ENCODE assay signal across 12 cellular contexts in the genomic region with DNA sequence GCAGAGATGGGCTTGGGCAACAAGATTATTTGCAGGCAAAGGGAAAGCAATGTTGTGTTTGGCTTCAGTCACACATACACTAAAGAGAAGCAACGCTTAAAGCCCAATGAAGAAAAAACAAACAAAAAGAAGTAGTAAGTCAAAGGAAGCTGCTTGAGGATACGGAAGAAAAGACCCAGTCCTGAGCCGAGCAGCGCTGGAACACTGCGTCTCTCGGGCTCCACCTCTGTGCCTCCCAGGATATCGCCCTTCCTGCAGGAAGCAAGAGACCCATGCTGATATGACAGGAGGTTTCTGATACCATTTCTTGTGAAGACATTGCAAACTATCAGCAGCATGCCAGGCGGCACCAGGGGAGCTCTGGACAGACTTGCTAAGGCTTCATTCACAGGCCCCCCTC. TPM values are rescaled to one million over a fixed set of nuclear protein-coding genes. Genes with fewer than 3 reads are reported as not detected.
A peak's percentile ranks its signal among the peaks of the same experiment; 100 is the strongest.
DNase-seq lines count a peak whose midpoint lies in the region; ATAC-seq and TF ChIP-seq lines count a peak whose summit lies in the region.
"Had no signal": no experiment of that assay in that cellular context is flagged by ENCODE, and none has a peak within 500 bp of the region (broad histone marks: within the 10 kb centered on the region; RNA-seq: fewer than 3 reads in every experiment).

No MANE protein-coding gene starts in this region.

- intact Hi-C loops in activated CD4-positive, alpha-beta T cell treated with anti-CD3 and anti-CD28 coated beads for 36 hours (cut with DNase I, micrococcal nuclease): no loop called here
- intact Hi-C loops in tibial artery (cut with DNase I; ENCODE audit: low total_unique reads): no loop called here

- peaks cover 61% of the 10 kb centered on the region for H3K4me1 Mint-ChIP-seq in activated CD4-positive, alpha-beta T cell treated with anti-CD3 and anti-CD28 coated beads for 36 hours

- H3K4me3 Mint-ChIP-seq in activated CD4-positive, alpha-beta T cell treated with anti-CD3 and anti-CD28 coated beads for 36 hours: no peak overlapping the region

- TF ChIP-seq CTCF in tibial artery (IDR thresholded peaks at IDR 0.05): peak in 1 of 2 experiments; percentile 37

- no peaks in the 10 kb centered on the region for H3K27me3 ChIP-seq in tibial artery

- H3K27ac ChIP-seq in tibial artery: peak overlapping the region in 1 of 2 donors; percentile 43

- no peaks in the 10 kb centered on the region for H3K9me3 Mint-ChIP-seq in activated CD4-positive, alpha-beta T cell treated with anti-CD3 and anti-CD28 coated beads for 36 hours (ENCODE audit: low read depth)
- H3K9me3 Mint-ChIP-seq: activated T-cell treated with anti-CD3 and anti-CD28 coated beads, Interleukin-2, amount 50 U/mL, for 72 hours had no signal

- ATAC-seq in activated CD4-positive, alpha-beta T cell treated with anti-CD3 and anti-CD28 coated beads for 36 hours: no peak
- no peak for ATAC-seq in GM19328 (IDR thresholded peaks at IDR 0.05; ENCODE audit: unreplicated experiment)
- ATAC-seq: activated T-cell treated with anti-CD3 and anti-CD28 coated beads, Interleukin-2, amount 50 U/mL, for 72 hours; stimulated activated naive CD8-positive, alpha-beta T cell treated with anti-CD3 and anti-CD28 coated beads, Interleukin-15, Interleukin-2, amounts not matched to agents 100 U/mL and 50 U/mL, for 24 hours had no signal

- H3K9me3 ChIP-seq in tibial artery: no peaks in the 10 kb centered on the region

- DNase-seq in activated CD4-positive, alpha-beta T cell treated with anti-CD3 and anti-CD28 coated beads for 36 hours: no peak
- DNase-seq in activated CD4-positive, alpha-beta T cell treated with anti-CD3 and anti-CD28 coated beads for 4 hours: no peak
- DNase-seq in dermis blood vessel endothelial cell (peak; percentile 47), lung microvascular endothelial cell (ENCODE audit: low read depth in 2 of 2) (peak; percentile 32 to 51), tibial artery (peak in 1 of 2 donors; percentile 73), KG1 (lab: John Stamatoyannopoulos, UW) (no peak), LoVo (ENCODE audit: low spot score) (no peak)
- DNase-seq: activated T-cell treated with anti-CD3 and anti-CD28 coated beads, Interleukin-2, amount 50 U/mL, for 72 hours; NCI-H1092; stimulated activated naive CD8-positive, alpha-beta T cell treated with anti-CD3 and anti-CD28 coated beads, Interleukin-15, Interleukin-2, amounts not matched to agents 100 U/mL and 50 U/mL, for 24 hours had no signal

- peaks cover 0 to 73% (median 34%) of the 10 kb centered on the region in 4 donors for H3K4me1 ChIP-seq in tibial artery

- no peaks in the 10 kb centered on the region for H3K27me3 Mint-ChIP-seq in activated CD4-positive, alpha-beta T cell treated with anti-CD3 and anti-CD28 coated beads for 36 hours

- CTCF ChIA-PET in activated CD4-positive, alpha-beta T cell treated with anti-CD3 and anti-CD28 coated beads for 36 hours (lab: Charles Lee): interaction anchor here (0.6 to 1.2 kb wide), 2 partner anchors 35 to 71 kb away, joined by 3 to 4 read pairs; no protein-coding TSS in a partner anchor

- H3K36me3 ChIP-seq in tibial artery: no peaks in the 10 kb centered on the region

- H3K4me3 ChIP-seq in tibial artery: peak overlapping the region; percentile 22 to 25
- H3K4me3 ChIP-seq: lung had no signal

- POLR2A ChIA-PET in activated CD4-positive, alpha-beta T cell treated with anti-CD3 and anti-CD28 coated beads for 36 hours (lab: Charles Lee): no interaction called here

- H3K36me3 Mint-ChIP-seq in activated CD4-positive, alpha-beta T cell treated with anti-CD3 and anti-CD28 coated beads for 36 hours (ENCODE audit: low read depth): peaks cover 5% of the 10 kb centered on the region

- H3K27ac Mint-ChIP-seq in activated CD4-positive, alpha-beta T cell treated with anti-CD3 and anti-CD28 coated beads for 36 hours: peak overlapping the region; percentile 14

RNA-seq across cellular contexts. Expression of a gene that starts 9.9 kb away (rescaled TPM):
- 10 to 100 TPM; 22.8 to 24.7 TPM for total RNA-seq in activated CD4-positive, alpha-beta T cell treated with anti-CD3 and anti-CD28 coated beads for 36 hours
- total RNA-seq in dermis blood vessel endothelial cell: 48.0 and 88.6 TPM in 2 replicates
- 24.4 and 33.3 TPM in 2 replicates for total RNA-seq in lung microvascular endothelial cell

Comparison
In these comparisons a context has a peak if more than half of its experiments do, and no peak if none do; other contexts are left out.
1. DNase-seq: peak in dermis blood vessel endothelial cell (single experiment) and lung microvascular endothelial cell (2 of 2); none in activated CD4-positive, alpha-beta T cell treated with anti-CD3 and anti-CD28 coated beads for 36 hours (single experiment), activated CD4-positive, alpha-beta T cell treated with anti-CD3 and anti-CD28 coated beads for 4 hours (0 of 2), KG1 (single experiment) and LoVo (single experiment).